Comparison of ENCODE assay signal across 25 cellular contexts in the genomic region with DNA sequence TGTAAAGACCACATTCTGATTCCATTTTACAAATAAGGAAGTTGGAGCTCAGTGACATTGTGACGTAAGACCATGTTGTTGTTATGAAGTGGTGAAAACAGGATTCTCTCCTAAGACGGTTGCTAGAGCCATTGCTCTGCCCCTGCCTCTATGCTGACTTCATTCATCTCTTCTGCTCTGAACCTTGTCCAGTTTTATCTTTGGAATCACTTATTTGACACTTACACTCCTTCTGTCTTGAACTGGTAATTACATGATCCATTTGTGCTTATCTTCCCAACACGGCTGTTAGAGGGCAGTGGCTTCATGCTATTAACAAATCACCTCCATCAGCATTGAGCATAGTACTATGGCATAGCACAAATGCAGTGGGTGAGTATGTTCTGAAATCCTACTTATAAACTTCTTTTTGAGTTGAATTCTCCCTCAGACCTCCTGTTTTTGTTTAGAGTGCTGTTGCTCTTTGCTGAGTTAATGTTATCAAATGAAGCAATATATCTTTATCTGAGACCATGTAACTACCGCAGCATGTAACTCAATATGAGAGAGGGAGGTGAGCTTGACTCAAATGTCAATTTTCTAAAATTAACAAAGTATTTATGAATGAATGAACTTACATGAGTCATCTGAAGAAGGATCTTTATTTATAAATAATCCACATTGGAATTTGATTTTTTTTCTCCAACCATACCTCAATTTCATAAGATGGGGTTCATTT.
DNase-seq lines count a peak whose midpoint lies in the region; ATAC-seq and TF ChIP-seq lines count a peak whose summit lies in the region.
"Had no signal": no experiment of that assay in that cellular context is flagged by ENCODE, and none has a peak within 500 bp of the region (broad histone marks: within the 10 kb centered on the region; RNA-seq: fewer than 3 reads in every experiment).

No MANE protein-coding gene starts in this region.

- no peak overlapping the region for H3K4me2 ChIP-seq in PC-3 (ENCODE audit: low read length)

- no peaks in the 10 kb centered on the region for H4K20me1 ChIP-seq in PC-3 (ENCODE audit: low read length)

- ATAC-seq in GM21360 (IDR thresholded peaks at IDR 0.05; ENCODE audit: unreplicated experiment) (no peak), PC-3 (no peak), upper lobe of left lung (ENCODE audit: low FRiP score in 2 of 2) (no peak)
- ATAC-seq: esophagus mucosa, T-helper 17 cell had no signal

- no peaks in the 10 kb centered on the region for H3K27me3 ChIP-seq in PC-3 (ENCODE audit: low read length)
- no peaks in the 10 kb centered on the region for H3K27me3 ChIP-seq in upper lobe of left lung
- H3K27me3 ChIP-seq: SJCRH30, spleen had no signal

- no peak overlapping the region for H3K9ac ChIP-seq in PC-3 (ENCODE audit: low read length)

- no peaks in the 10 kb centered on the region for H3F3A ChIP-seq in PC-3 (ENCODE audit: low read length, unreplicated experiment)

- TF ChIP-seq EP300 in upper lobe of left lung (IDR thresholded peaks at IDR 0.05) = no peak

- no peaks in the 10 kb centered on the region for H3K9me2 ChIP-seq in PC-3 (replicated peaks; ENCODE audit: low read length)

- DNase-seq in NCI-H2171 treated with DMSO at 0.1 percent for 48 hours (lab: John Stamatoyannopoulos, UW) (peak; percentile 10), NCI-H2171 (lab: John Stamatoyannopoulos, UW) (no peak), SIG-M5 (lab: John Stamatoyannopoulos, UW) (peak; percentile 11), erythroblast (lab: John Stamatoyannopoulos, UW) (peak; percentile 38 to 74), PC-3 (no peak), upper lobe of left lung (no peak)
- DNase-seq in effector CD8-positive, alpha-beta T cell (lab: John Stamatoyannopoulos, UW) = no peak
- DNase-seq: 8988T; activated CD8-positive, alpha-beta memory T cell treated with anti-CD3 and anti-CD28 coated beads, Interleukin-2, amount 50 U/mL, for 48 hours; effector memory CD4-positive, alpha-beta T cell; glutamatergic neuron; mammary epithelial cell; NCI-H1048; NCI-H1930; NCI-H345; NCI-H82; nucleus accumbens; SJCRH30; spleen; stimulated activated CD4-positive, alpha-beta T cell treated with anti-CD3 and anti-CD28 coated beads, Interleukin-4, amount 100 ng/mL, for 1 hour; stimulated activated naive CD4-positive, alpha-beta T cell treated with Interleukin-2 at 50 U/mL for 16 hours; T-helper 17 cell had no signal

- POLR2A ChIA-PET in PC-3 (lab: Charles Lee; ENCODE audit: unreplicated experiment) = no interaction called here

- H3K4me3 ChIP-seq in PC-3 (ENCODE audit: low read length) = no peak overlapping the region
- H3K4me3 ChIP-seq in upper lobe of left lung = no peak overlapping the region
- H3K4me3 ChIP-seq: SJCRH30, spleen, thoracic aorta had no signal

- CTCF ChIA-PET in PC-3 (lab: Charles Lee) = no interaction called here

- H3K36me3 ChIP-seq in PC-3 (ENCODE audit: low read depth, low read length) = no peaks in the 10 kb centered on the region
- no peaks in the 10 kb centered on the region for H3K36me3 ChIP-seq in upper lobe of left lung
- H3K36me3 ChIP-seq: SJCRH30, spleen, thoracic aorta had no signal

- 75 to 82% methylated on average over 4 of the region's 4 CpGs for WGBS in upper lobe of left lung, 2 donors

- TF ChIP-seq POLR2A in erythroblast (IDR thresholded peaks at IDR 0.05; ENCODE audit: low read length) (no peak), upper lobe of left lung (IDR thresholded peaks at IDR 0.05) (no peak)

- H3K79me2 ChIP-seq in PC-3 (ENCODE audit: low read length) = no peaks in the 10 kb centered on the region

- H3K27ac ChIP-seq in PC-3 (ENCODE audit: low read length) = no peak overlapping the region
- no peak overlapping the region for H3K27ac ChIP-seq in upper lobe of left lung
- H3K27ac ChIP-seq: SJCRH30, spleen, thoracic aorta had no signal

- BruUV-seq in PC-3 (replicated peaks; lab: Mats Ljungman, UMichigan) = no TSS peak

- no peak overlapping the region for H2AFZ ChIP-seq in PC-3 (ENCODE audit: low read length)

- H3K4me1 ChIP-seq in PC-3 (ENCODE audit: insufficient read depth, low read length) = no peaks in the 10 kb centered on the region
- H3K4me1 ChIP-seq in upper lobe of left lung = no peaks in the 10 kb centered on the region
- H3K4me1 ChIP-seq: spleen had no signal

- no peaks in the 10 kb centered on the region for H3K9me3 ChIP-seq in PC-3 (ENCODE audit: low read length)
- H3K9me3 ChIP-seq in upper lobe of left lung = no peaks in the 10 kb centered on the region
- H3K9me3 ChIP-seq: SJCRH30, thoracic aorta had no signal

- TF ChIP-seq CTCF in PC-3 (conservative IDR thresholded peaks at IDR 0.05; ENCODE audit: low read depth, low read length) (no peak), upper lobe of left lung (IDR thresholded peaks at IDR 0.05) (no peak)

- intact Hi-C loops in PC-3 (cut with micrococcal nuclease) = no loop called here

Comparison
In these comparisons a context has a peak if more than half of its experiments do, and no peak if none do; other contexts are left out.
1. DNase-seq: peak in NCI-H2171 treated with DMSO at 0.1 percent for 48 hours (single experiment), SIG-M5 (single experiment) and erythroblast (2 of 2); none in NCI-H2171 (single experiment), PC-3 (single experiment), upper lobe of left lung (0 of 2) and effector CD8-positive, alpha-beta T cell (single experiment).